ENCODE assay signal across 24 cellular contexts in genomic region chr6:163806761-163807499, GRCh38.
A peak's percentile ranks its signal among the peaks of the same experiment; 100 is the strongest.
DNase-seq lines count a peak whose midpoint lies in the region; ATAC-seq and TF ChIP-seq lines count a peak whose summit lies in the region.
"Had no signal": no experiment of that assay in that cellular context is flagged by ENCODE, and none has a peak within 500 bp of the region (broad histone marks: within the 10 kb centered on the region; RNA-seq: fewer than 3 reads in every experiment).

No MANE protein-coding gene starts in this region.

- H3K4me3 ChIP-seq in WERI-Rb-1 (ENCODE audit: low read depth, low read length) (peak overlapping the region; percentile 36), fibroblast of mammary gland (ENCODE audit: control insufficient read depth, low read depth, low read length) (no peak overlapping the region), PC-3 (ENCODE audit: low read length) (no peak overlapping the region)
- H3K4me3 ChIP-seq: colonic mucosa, GM12878, prostate gland, SJCRH30 had no signal

- POLR2A ChIA-PET in PC-3 (lab: Charles Lee; ENCODE audit: unreplicated experiment), result no interaction called here

- no peak overlapping the region for H2AFZ ChIP-seq in PC-3 (ENCODE audit: low read length)

- intact Hi-C loops in PC-3 (cut with micrococcal nuclease), result no loop called here

- H3K4me2 ChIP-seq in PC-3 (ENCODE audit: low read length), result no peak overlapping the region

- ATAC-seq in GM18909 (IDR thresholded peaks at IDR 0.05; ENCODE audit: poor library complexity, unreplicated experiment), result no peak
- no peak for ATAC-seq in PC-3
- ATAC-seq: activated CD4-positive, alpha-beta T cell treated with anti-CD3 and anti-CD28 coated beads for 36 hours; esophagus mucosa; GM12878 had no signal

- TF ChIP-seq CTCF in WERI-Rb-1 (IDR thresholded peaks at IDR 0.05; ENCODE audit: low read depth, low read length) (0 out of 2 replicates have a peak, but pooled peaks have one; percentile 5), fibroblast of mammary gland (conservative IDR thresholded peaks at IDR 0.05; ENCODE audit: control insufficient read depth, insufficient read depth, low read depth, low read length) (no peak), PC-3 (conservative IDR thresholded peaks at IDR 0.05; ENCODE audit: low read depth, low read length) (no peak)

- H3K9ac ChIP-seq in PC-3 (ENCODE audit: low read length), result no peak overlapping the region

- no peaks in the 10 kb centered on the region for H3K4me1 ChIP-seq in PC-3 (ENCODE audit: insufficient read depth, low read length)
- H3K4me1 ChIP-seq: colonic mucosa, prostate gland, SJCRH30 had no signal

- peak; percentile 60 for DNase-seq in DMS 273 (lab: John Stamatoyannopoulos, UW; ENCODE audit: unreplicated experiment)
- no peak for DNase-seq in DMS 273 treated with DMSO at 0.1 percent for 48 hours (lab: John Stamatoyannopoulos, UW)
- DNase-seq in WERI-Rb-1, result peak; percentile 87
- peak; percentile 74 for DNase-seq in fibroblast of mammary gland (ENCODE audit: low read depth)
- DNase-seq in PC-3, result no peak
- DNase-seq in epidermal melanocyte (ENCODE audit: insufficient read length, low spot score), result no peak
- DNase-seq in occipital lobe (lab: John Stamatoyannopoulos, UW), result no peak
- DNase-seq: activated CD4-positive, alpha-beta T cell treated with anti-CD3 and anti-CD28 coated beads for 36 hours; activated CD8-positive, alpha-beta memory T cell treated with anti-CD3 and anti-CD28 coated beads for 24 hours; activated gamma-delta T cell treated with Interleukin-2 at 50 U/mL for 16 hours; activated T-cell treated with anti-CD3 and anti-CD28 coated beads, Interleukin-2, amount 50 U/mL, for 1 hour; colonic mucosa; effector memory CD4-positive, alpha-beta T cell; NCI-H1417; NCI-H2081 treated with DMSO at 0.1 percent for 48 hours; NCI-H446 treated with DMSO at 0.1 percent for 48 hours; SJCRH30; stimulated activated CD4-positive, alpha-beta T cell treated with anti-CD3 and anti-CD28 coated beads, Interleukin-15, amount 100 ng/mL, for 24 hours; trophoblast cell had no signal

- H3K79me2 ChIP-seq in PC-3 (ENCODE audit: low read length), result no peaks in the 10 kb centered on the region

- H3F3A ChIP-seq in PC-3 (ENCODE audit: low read length, unreplicated experiment), result no peaks in the 10 kb centered on the region

- CTCF ChIA-PET in PC-3 (lab: Charles Lee), result no interaction called here

- H3K9me3 ChIP-seq in WERI-Rb-1 (ENCODE audit: severe bottlenecking) (no peaks in the 10 kb centered on the region), PC-3 (ENCODE audit: low read length) (no peaks in the 10 kb centered on the region)
- H3K9me3 ChIP-seq: colonic mucosa, prostate gland, SJCRH30 had no signal

- H4K20me1 ChIP-seq in PC-3 (ENCODE audit: low read length), result no peaks in the 10 kb centered on the region

- no peaks in the 10 kb centered on the region for H3K27me3 ChIP-seq in WERI-Rb-1 (ENCODE audit: insufficient read depth, low read depth, severe bottlenecking)
- H3K27me3 ChIP-seq in PC-3 (ENCODE audit: low read length), result no peaks in the 10 kb centered on the region
- H3K27me3 ChIP-seq: colonic mucosa, SJCRH30 had no signal

- no peaks in the 10 kb centered on the region for H3K9me2 ChIP-seq in PC-3 (replicated peaks; ENCODE audit: low read length)

- peak overlapping the region; percentile 69 for H3K27ac ChIP-seq in WERI-Rb-1
- H3K27ac ChIP-seq in PC-3 (ENCODE audit: low read length), result no peak overlapping the region
- H3K27ac ChIP-seq: 22Rv1, colonic mucosa, prostate gland, SJCRH30 had no signal

- H3K36me3 ChIP-seq in WERI-Rb-1, result no peaks in the 10 kb centered on the region
- no peaks in the 10 kb centered on the region for H3K36me3 ChIP-seq in PC-3 (ENCODE audit: low read depth, low read length)
- H3K36me3 ChIP-seq: colonic mucosa, prostate gland, SJCRH30 had no signal

- BruUV-seq in PC-3 (replicated peaks; lab: Mats Ljungman, UMichigan), result no TSS peak

Comparison
In these comparisons a context has a peak if more than half of its experiments do, and no peak if none do; other contexts are left out.
1. DNase-seq: peak in DMS 273 (single experiment), WERI-Rb-1 (single experiment) and fibroblast of mammary gland (single experiment); none in DMS 273 treated with DMSO at 0.1 percent for 48 hours (single experiment), PC-3 (single experiment), epidermal melanocyte (single experiment) and occipital lobe (single experiment).